In the genomic region with DNA sequence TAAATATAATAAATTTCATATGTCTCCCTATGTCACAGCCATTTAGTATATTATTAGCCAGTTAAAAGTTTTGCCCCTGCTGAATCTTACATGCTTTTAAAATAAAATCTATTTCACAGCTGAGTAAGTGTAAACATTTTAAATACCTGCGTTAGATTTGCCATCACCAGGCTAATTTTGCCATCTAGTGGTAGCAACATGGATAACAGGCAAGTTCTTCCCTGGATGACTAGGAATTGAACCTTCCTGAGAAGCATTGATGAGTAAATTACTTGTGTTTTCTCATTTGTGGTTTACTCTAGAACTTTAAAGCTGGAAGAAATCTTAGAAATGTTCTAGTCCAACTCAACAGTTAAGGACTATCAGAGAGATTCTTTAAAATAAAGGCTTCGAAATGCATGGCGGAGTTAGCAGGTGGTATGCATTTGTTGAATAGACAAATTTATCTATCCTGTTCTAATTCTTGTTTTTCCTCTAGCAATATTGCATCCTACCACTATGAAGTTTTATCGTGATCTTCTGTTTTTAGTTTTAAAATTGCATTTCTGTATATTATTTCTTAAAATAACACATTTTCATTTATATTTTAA, we compare ENCODE assay signal across 8 cellular contexts. TPM values are rescaled to one million over a fixed set of nuclear protein-coding genes. Genes with fewer than 3 reads are reported as not detected.
DNase-seq lines count a peak whose midpoint lies in the region; TF ChIP-seq lines count a peak whose summit lies in the region.

No MANE protein-coding gene starts in this region.

- peaks cover 11% of the 10 kb centered on the region for H3K4me1 ChIP-seq in smooth muscle cell (ENCODE audit: low read depth)

- H3K9me3 ChIP-seq in smooth muscle cell (replicated peaks; ENCODE audit: low read depth), result no peaks in the 10 kb centered on the region

- no peak overlapping the region for H2AFZ ChIP-seq in smooth muscle cell (ENCODE audit: low read depth)

- H3F3A ChIP-seq in smooth muscle cell (ENCODE audit: low read depth), result peaks cover 11% of the 10 kb centered on the region

- H3K27ac ChIP-seq in smooth muscle cell (ENCODE audit: low read depth), result no peak overlapping the region

- no peaks in the 10 kb centered on the region for H3K27me3 ChIP-seq in smooth muscle cell (ENCODE audit: low read depth)

- no peaks in the 10 kb centered on the region for H3K36me3 ChIP-seq in smooth muscle cell (ENCODE audit: low read depth)

- 38% methylated on average over 4 of the region's 4 CpGs for WGBS in smooth muscle cell (ENCODE audit: low lambda C conversion rate)

- H3K79me2 ChIP-seq in smooth muscle cell (ENCODE audit: low read depth), result no peaks in the 10 kb centered on the region

- H3K9ac ChIP-seq in smooth muscle cell (ENCODE audit: low read depth), result no peak overlapping the region

- H3K4me2 ChIP-seq in smooth muscle cell, result peak overlapping the region; percentile 94

- TF ChIP-seq CTCF in WI38 (IDR thresholded peaks at IDR 0.05; ENCODE audit: low read depth, low read length) (peak; percentile 68), smooth muscle cell (IDR thresholded peaks at IDR 0.05; ENCODE audit: borderline replicate concordance, insufficient read depth, poor library complexity, severe bottlenecking) (peak; percentile 93)

- H3K4me3 ChIP-seq in WI38 (ENCODE audit: low read depth, low read length) (no peak overlapping the region), smooth muscle cell (peak overlapping the region; percentile 62)

- no peaks in the 10 kb centered on the region for H4K20me1 ChIP-seq in smooth muscle cell (ENCODE audit: low read depth)

- peak; percentile 15 for DNase-seq in stimulated activated CD4-positive, alpha-beta T cell treated with anti-CD3 and anti-CD28 coated beads, Interleukin-15, amount 100 ng/mL, for 24 hours
- DNase-seq in stimulated activated CD4-positive, alpha-beta T cell treated with anti-CD3 and anti-CD28 coated beads, Interleukin-12 subunit alpha, Interleukin-12 subunit beta, amount 100 ng/mL, for 4 hours, result no peak
- DNase-seq in H4 (ENCODE audit: low spot score), result peak; percentile 29
- peak; percentile 37 for DNase-seq in NCI-H1105 treated with DMSO at 0.1 percent for 48 hours (lab: John Stamatoyannopoulos, UW)
- peak; percentile 55 for DNase-seq in glomerular endothelial cell (ENCODE audit: extremely low read depth, low read depth, low spot score)
- DNase-seq in smooth muscle cell (lab: John Stamatoyannopoulos, UW; ENCODE audit: unreplicated experiment), result no peak
- no peak for DNase-seq in stimulated activated CD8-positive, alpha-beta memory T cell treated with anti-CD3 and anti-CD28 coated beads, Interleukin-4, amount 100 ng/mL, for 48 hours

RNA-seq across cellular contexts. Expression of gene PRSS35, which starts 2.6 kb away (rescaled TPM):
- total RNA-seq in H4 (2014; rRNA removed; shearing (Covaris generic)), result not detected in 2 replicates
- total RNA-seq in glomerular endothelial cell (0.12 TPM in 1 of 2 replicates, not detected in the other), smooth muscle cell (52.9 and 85.9 TPM in 2 replicates)
- 50.7 and 61.7 TPM in 2 replicates for polyA plus RNA-seq in smooth muscle cell

Comparison
In these comparisons a context has a peak if more than half of its experiments do, and no peak if none do; other contexts are left out.
1. DNase-seq: peak in stimulated activated CD4-positive, alpha-beta T cell treated with anti-CD3 and anti-CD28 coated beads, Interleukin-15, amount 100 ng/mL, for 24 hours (single experiment), H4 (single experiment), NCI-H1105 treated with DMSO at 0.1 percent for 48 hours (single experiment) and glomerular endothelial cell (single experiment); none in stimulated activated CD4-positive, alpha-beta T cell treated with anti-CD3 and anti-CD28 coated beads, Interleukin-12 subunit alpha, Interleukin-12 subunit beta, amount 100 ng/mL, for 4 hours (single experiment), smooth muscle cell (single experiment) and stimulated activated CD8-positive, alpha-beta memory T cell treated with anti-CD3 and anti-CD28 coated beads, Interleukin-4, amount 100 ng/mL, for 48 hours (single experiment).
2. RNA of gene PRSS35, which starts 2.6 kb away (total RNA-seq): 52.9 to 85.9 TPM in smooth muscle cell; 0.12 TPM in glomerular endothelial cell and not detected in H4; every median in the first group is over 10 times any median in the second.